In genomic region chr1:6942990-6943389, GRCh38 we compare ENCODE assay signal across 3 cellular contexts.
TF ChIP-seq lines count a peak whose summit lies in the region.

No MANE protein-coding gene starts in this region.

TF ChIP-seq in HepG2, 621 proteins besides CTCF, POLR2A, EP300 and RAD21:
- no peak for TF ChIP-seq PHF21A (CRISPR knock-in tag; IDR thresholded peaks at IDR 0.05)
- peak; percentile 27; the same call in 1 of the 2 replicates for TF ChIP-seq ZNF263 (CRISPR knock-in tag; IDR thresholded peaks at IDR 0.05)
- TF ChIP-seq CC2D1A (CRISPR knock-in tag; IDR thresholded peaks at IDR 0.05), result no peak
- no peak for TF ChIP-seq NFYB (CRISPR knock-in tag; IDR thresholded peaks at IDR 0.05)
- TF ChIP-seq SRSF9 (IDR thresholded peaks at IDR 0.05; ENCODE audit: borderline replicate concordance, insufficient read depth, low read depth, low read length, poor library complexity, severe bottlenecking), result no peak
- TF ChIP-seq FOXK2 (IDR thresholded peaks at IDR 0.05), result no peak
- no peak for TF ChIP-seq SRSF4 (IDR thresholded peaks at IDR 0.05; ENCODE audit: low read depth, low read length, poor library complexity, severe bottlenecking)

TF ChIP-seq in WTC11, 78 proteins besides CTCF, POLR2A, EP300 and RAD21:
- TF ChIP-seq ZNF263 (CRISPR knock-in tag; IDR thresholded peaks at IDR 0.05; ENCODE audit: low read depth), result peak; percentile 61; the same call in 1 of the 2 replicates
- TF ChIP-seq E2F1 (CRISPR knock-in tag; IDR thresholded peaks at IDR 0.05), result no peak
- TF ChIP-seq ERG (CRISPR knock-in tag; IDR thresholded peaks at IDR 0.05), result no peak

TF ChIP-seq in H1, 55 proteins besides CTCF, POLR2A, EP300 and RAD21:
- TF ChIP-seq BACH1 (IDR thresholded peaks at IDR 0.05; ENCODE audit: low read length), result no peak
- TF ChIP-seq MAFK (IDR thresholded peaks at IDR 0.05; ENCODE audit: low read depth, low read length), result no peak
- no peak for TF ChIP-seq BCL11A (IDR thresholded peaks at IDR 0.05; ENCODE audit: low read depth in 2 of 2, low read length in 2 of 2)
- no peak for TF ChIP-seq EGR1 (IDR thresholded peaks at IDR 0.05; ENCODE audit: borderline replicate concordance, low read depth, low read length)
- TF ChIP-seq RFX5 (IDR thresholded peaks at IDR 0.05; ENCODE audit: borderline replicate concordance, low read depth, low read length), result no peak
- TF ChIP-seq RBBP5 (IDR thresholded peaks at IDR 0.05; ENCODE audit: borderline replicate concordance, low read depth, low read length), result no peak
- no peak for TF ChIP-seq SP2 (IDR thresholded peaks at IDR 0.05; ENCODE audit: low read length)
- no peak for TF ChIP-seq NRF1 (IDR thresholded peaks at IDR 0.05; ENCODE audit: low read depth, low read length)
- no peak for TF ChIP-seq ATF3 (IDR thresholded peaks at IDR 0.05; ENCODE audit: insufficient read depth, low read depth, low read length)
- no peak for TF ChIP-seq CHD7 (IDR thresholded peaks at IDR 0.05; ENCODE audit: insufficient replicate concordance, low read length)
- no peak for TF ChIP-seq KDM1A (IDR thresholded peaks at IDR 0.05; ENCODE audit: borderline replicate concordance, low read length)
- TF ChIP-seq SIX5 (IDR thresholded peaks at IDR 0.05; ENCODE audit: low read depth, low read length), result no peak
- TF ChIP-seq SIN3A (conservative IDR thresholded peaks at IDR 0.05 in 1 of 2, IDR thresholded peaks at IDR 0.05 in 1 of 2; ENCODE audit: low read depth in 1 of 2, low read length in 2 of 2), result no peak
- TF ChIP-seq JUND (IDR thresholded peaks at IDR 0.05; ENCODE audit: low read length), result no peak
- TF ChIP-seq KDM5A (IDR thresholded peaks at IDR 0.05; ENCODE audit: low read length), result no peak
